In genomic region chr17:28928061-28928460, GRCh38 we compare ENCODE assay signal across 9 cellular contexts. TPM values are rescaled to one million over a fixed set of nuclear protein-coding genes. Genes with fewer than 3 reads are reported as not detected.
DNase-seq lines count a peak whose midpoint lies in the region; TF ChIP-seq lines count a peak whose summit lies in the region.
"Had no signal": no experiment of that assay in that cellular context is flagged by ENCODE, and none has a peak within 500 bp of the region (broad histone marks: within the 10 kb centered on the region; RNA-seq: fewer than 3 reads in every experiment).

No MANE protein-coding gene starts in this region.

- H3K23ac ChIP-seq in trophoblast cell (ENCODE audit: low read length) = no peak overlapping the region

- H3K27me3 ChIP-seq in trophoblast cell (ENCODE audit: insufficient read depth, low read length) (no peaks in the 10 kb centered on the region), colonic mucosa (no peaks in the 10 kb centered on the region)

- H3K36me3 ChIP-seq in trophoblast cell (ENCODE audit: control insufficient read depth in 1 of 2, insufficient read depth in 2 of 2, low read length in 2 of 2) (peaks cover 9 to 10% of the 10 kb centered on the region in 2 experiments), colonic mucosa (peaks cover 5% of the 10 kb centered on the region)

- H3K79me1 ChIP-seq in trophoblast cell (ENCODE audit: low read length) = no peaks in the 10 kb centered on the region

- H3K9me3 ChIP-seq in trophoblast cell (ENCODE audit: insufficient read depth, low read depth, low read length) (no peaks in the 10 kb centered on the region), colonic mucosa (no peaks in the 10 kb centered on the region)

- peaks cover 7 to 12% of the 10 kb centered on the region in 2 experiments for H3K4me1 ChIP-seq in trophoblast cell (ENCODE audit: control insufficient read depth in 1 of 2, insufficient read depth in 2 of 2, low read length in 2 of 2)
- no peaks in the 10 kb centered on the region for H3K4me1 ChIP-seq in colonic mucosa

- H2BK120ac ChIP-seq in trophoblast cell (ENCODE audit: insufficient read depth, low read length, poor library complexity) = no peak overlapping the region

- H3K79me2 ChIP-seq in trophoblast cell (ENCODE audit: control insufficient read depth, insufficient read depth, low read length, poor library complexity) = no peaks in the 10 kb centered on the region

- no peak overlapping the region for H2BK5ac ChIP-seq in trophoblast cell (ENCODE audit: low read depth, low read length, poor library complexity)

- H2BK12ac ChIP-seq in trophoblast cell (ENCODE audit: low read length) = no peak overlapping the region

- no peak overlapping the region for H3K4me3 ChIP-seq in GM12865 (ENCODE audit: low read depth, low read length)
- H3K4me3 ChIP-seq in trophoblast cell (ENCODE audit: low read depth, low read length) = no peak overlapping the region
- H3K4me3 ChIP-seq in colonic mucosa = no peak overlapping the region

- peaks cover 55% of the 10 kb centered on the region for H3K4me1 Mint-ChIP-seq in activated naive CD8-positive, alpha-beta T cell treated with anti-CD3 and anti-CD28 coated beads for 36 hours
- H3K4me1 Mint-ChIP-seq: nephron had no signal

- H3K4me3 Mint-ChIP-seq in activated naive CD8-positive, alpha-beta T cell treated with anti-CD3 and anti-CD28 coated beads for 36 hours = no peak overlapping the region
- H3K4me3 Mint-ChIP-seq: dendritic cell treated with granulocyte-macrophage colony-stimulating factor and Interleukin-4, amounts not matched to agents 40 ng/mL and 50 ng/mL, for 4 days; nephron had no signal

- no peak overlapping the region for H2AFZ ChIP-seq in trophoblast cell (ENCODE audit: insufficient read depth, low read length, poor library complexity)

- H3K27me3 Mint-ChIP-seq in activated naive CD8-positive, alpha-beta T cell treated with anti-CD3 and anti-CD28 coated beads for 36 hours = no peaks in the 10 kb centered on the region
- H3K27me3 Mint-ChIP-seq: dendritic cell treated with granulocyte-macrophage colony-stimulating factor and Interleukin-4, amounts not matched to agents 40 ng/mL and 50 ng/mL, for 4 days had no signal

- H4K8ac ChIP-seq in trophoblast cell (ENCODE audit: low read depth, low read length) = no peak overlapping the region

- H4K12ac ChIP-seq in trophoblast cell (ENCODE audit: low read depth, low read length) = no peak overlapping the region

- peaks cover 73% of the 10 kb centered on the region for H3K36me3 Mint-ChIP-seq in activated naive CD8-positive, alpha-beta T cell treated with anti-CD3 and anti-CD28 coated beads for 36 hours

- H3K4me2 ChIP-seq in trophoblast cell (ENCODE audit: low read length) = no peak overlapping the region

- H3K14ac ChIP-seq in trophoblast cell (ENCODE audit: low read length) = no peak overlapping the region

- DNase-seq in GM12865 (ENCODE audit: low read depth) (peak; percentile 83), RPMI7951 (ENCODE audit: low read depth) (peak; percentile 45), trophoblast cell (peak; percentile 43 to 65), activated gamma-delta T cell (lab: John Stamatoyannopoulos, UW) (no peak), colonic mucosa (no peak), NCI-H2171 (lab: John Stamatoyannopoulos, UW) (no peak)
- peak; percentile 34 for DNase-seq in activated naive CD8-positive, alpha-beta T cell treated with anti-CD3 and anti-CD28 coated beads for 36 hours

- TF ChIP-seq CTCF in GM12865 (IDR thresholded peaks at IDR 0.05; ENCODE audit: insufficient read depth, low read depth, low read length, missing control alignments) (no peak), colonic mucosa (IDR thresholded peaks at IDR 0.05) (no peak)

- H3K9me3 Mint-ChIP-seq in activated naive CD8-positive, alpha-beta T cell treated with anti-CD3 and anti-CD28 coated beads for 36 hours = peaks cover 8% of the 10 kb centered on the region
- H3K9me3 Mint-ChIP-seq: dendritic cell treated with granulocyte-macrophage colony-stimulating factor and Interleukin-4, amounts not matched to agents 40 ng/mL and 50 ng/mL, for 4 days; nephron had no signal

- no peak overlapping the region for H3K18ac ChIP-seq in trophoblast cell (ENCODE audit: low read length)

- H3K27ac Mint-ChIP-seq in activated naive CD8-positive, alpha-beta T cell treated with anti-CD3 and anti-CD28 coated beads for 36 hours = peak overlapping the region; percentile 34
- H3K27ac Mint-ChIP-seq: dendritic cell treated with granulocyte-macrophage colony-stimulating factor and Interleukin-4, amounts not matched to agents 40 ng/mL and 50 ng/mL, for 4 days; nephron had no signal

- no peak overlapping the region for H3K9ac ChIP-seq in trophoblast cell (ENCODE audit: low read length)
- H3K9ac ChIP-seq in colonic mucosa (ENCODE audit: low read depth in 2 of 2, low read length in 2 of 2) = no peak overlapping the region

- intact Hi-C loops in colonic mucosa (cut with DNase I) = no loop called here

- no CpG with 5 or more reads among the region's 2 CpGs for WGBS in trophoblast cell (ENCODE audit: extremely low coverage, insufficient coverage, insufficient read length)

- no peak overlapping the region for H3K4ac ChIP-seq in trophoblast cell (ENCODE audit: low read depth, low read length)

- H3K27ac ChIP-seq in trophoblast cell (ENCODE audit: low read depth, low read length) (no peak overlapping the region), colonic mucosa (no peak overlapping the region)

- no peak overlapping the region for H2AK5ac ChIP-seq in trophoblast cell (ENCODE audit: low read length)

- no peak overlapping the region for H4K91ac ChIP-seq in trophoblast cell (ENCODE audit: low read depth, low read length)

RNA-seq across cellular contexts. Expression of gene PHF12, which starts 23.3 kb away (rescaled TPM):
- total RNA-seq in RPMI7951 (2014; rRNA removed; shearing (Covaris generic)) = 9.2 and 18.0 TPM in 2 replicates
- 10 to 100 TPM; 41.4 to 45.7 TPM for total RNA-seq in activated naive CD8-positive, alpha-beta T cell treated with anti-CD3 and anti-CD28 coated beads for 36 hours
- 18.5 and 19.8 TPM in 2 replicates for polyA plus RNA-seq in trophoblast cell (2013)
- 10 to 100 TPM; 37.7 to 42.2 TPM for total RNA-seq in colonic mucosa

RNA-seq across cellular contexts. Expression of gene DHRS13, which starts 25.2 kb away (rescaled TPM):
- total RNA-seq in RPMI7951 (2014; rRNA removed; shearing (Covaris generic)) = 5.4 and 6.0 TPM in 2 replicates
- 10 to 100 TPM; 31.8 to 34.1 TPM for total RNA-seq in activated naive CD8-positive, alpha-beta T cell treated with anti-CD3 and anti-CD28 coated beads for 36 hours
- polyA plus RNA-seq in trophoblast cell (2013) = 11.2 and 11.4 TPM in 2 replicates
- 10 to 100 TPM in 1 of 2 donors, 1 to 10 TPM in 1; 8.7 to 22.8 TPM for total RNA-seq in colonic mucosa

RNA-seq across cellular contexts. Expression of gene FLOT2, which starts 30.5 kb away (rescaled TPM):
- total RNA-seq in RPMI7951 (2014; rRNA removed; shearing (Covaris generic)) = 28.7 and 30.6 TPM in 2 replicates
- 10 to 100 TPM; 56.2 to 65.2 TPM for total RNA-seq in activated naive CD8-positive, alpha-beta T cell treated with anti-CD3 and anti-CD28 coated beads for 36 hours
- polyA plus RNA-seq in trophoblast cell (2013) = 54.6 and 58.2 TPM in 2 replicates
- 100 to 1,000 TPM in 1 of 2 donors, 10 to 100 TPM in 1; 92.1 to 125 TPM for total RNA-seq in colonic mucosa

Comparison
In these comparisons a context has a peak if more than half of its experiments do, and no peak if none do; other contexts are left out.
1. DNase-seq: peak in GM12865 (single experiment), RPMI7951 (single experiment), activated naive CD8-positive, alpha-beta T cell treated with anti-CD3 and anti-CD28 coated beads for 36 hours (single experiment) and trophoblast cell (2 of 2); none in activated gamma-delta T cell (single experiment), colonic mucosa (single experiment) and NCI-H2171 (single experiment).